6 cellular contexts compared by ENCODE assay signal in genomic region chr10:55062349-55062748, GRCh38.
"Had no signal": no experiment of that assay in that cellular context is flagged by ENCODE, and none has a peak within 500 bp of the region (broad histone marks: within the 10 kb centered on the region; RNA-seq: fewer than 3 reads in every experiment).

No MANE protein-coding gene starts in this region.

- H3K27ac ChIP-seq: HL-60, KMS-11 had no signal

- DNase-seq: IMR-90, KBM-7, KG1 had no signal

- H3K4me3 ChIP-seq: K562 had no signal

- H3K9ac ChIP-seq: KMS-11 had no signal

- H3K4me2 ChIP-seq: KMS-11 had no signal
